In the genomic region with DNA sequence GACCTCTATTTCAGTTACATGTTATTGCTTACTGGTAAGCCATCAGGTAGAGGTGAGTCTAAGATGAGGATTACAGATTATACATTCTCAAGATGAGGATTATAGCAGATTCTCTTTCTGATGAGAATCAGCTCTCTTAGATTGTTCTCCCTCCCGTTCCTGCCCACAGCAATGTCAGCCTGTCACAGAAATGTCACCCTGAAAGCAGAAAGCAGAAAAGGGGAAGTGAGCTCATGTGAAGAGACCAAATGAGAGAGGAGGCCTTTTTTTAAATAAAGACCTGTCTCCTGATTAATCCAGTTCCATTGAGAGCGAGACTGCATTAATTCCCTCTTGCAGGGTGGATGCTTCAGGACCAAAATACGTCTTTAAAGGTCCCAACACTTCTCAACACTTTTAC, we compare ENCODE assay signal across 12 cellular contexts.
DNase-seq lines count a peak whose midpoint lies in the region; ATAC-seq, FAIRE-seq and TF ChIP-seq lines count a peak whose summit lies in the region.
"Had no signal": no experiment of that assay in that cellular context is flagged by ENCODE, and none has a peak within 500 bp of the region (broad histone marks: within the 10 kb centered on the region; RNA-seq: fewer than 3 reads in every experiment).

No MANE protein-coding gene starts in this region.

- no peaks in the 10 kb centered on the region for H3K27me3 Mint-ChIP-seq in natural killer cell treated with Interleukin-12 subunit alpha and Interleukin-12 subunit beta and Interleukin-15 and Interleukin-18, amount 100 ng/mL, for 72 hours

- peak; percentile 81 for ATAC-seq in GM19438 (IDR thresholded peaks at IDR 0.05; ENCODE audit: low read depth, unreplicated experiment)
- peak; percentile 97 for ATAC-seq in HG03039 (IDR thresholded peaks at IDR 0.05; ENCODE audit: unreplicated experiment)
- no peak for ATAC-seq in natural killer cell treated with Interleukin-12 subunit alpha and Interleukin-12 subunit beta and Interleukin-15 and Interleukin-18, amount 100 ng/mL, for 72 hours
- ATAC-seq: SK-N-SH treated with all-trans-retinoic acid at 6 μM for 48 hours had no signal

- FAIRE-seq in D721Med (lab: Jason Lieb, UNC) = peak; percentile 76
- FAIRE-seq: colon had no signal

- no peaks in the 10 kb centered on the region for H3K9me3 Mint-ChIP-seq in natural killer cell treated with Interleukin-12 subunit alpha and Interleukin-12 subunit beta and Interleukin-15 and Interleukin-18, amount 100 ng/mL, for 72 hours

- H3K4me3 Mint-ChIP-seq in natural killer cell treated with Interleukin-12 subunit alpha and Interleukin-12 subunit beta and Interleukin-15 and Interleukin-18, amount 100 ng/mL, for 72 hours = no peak overlapping the region

- no peak overlapping the region for H3K27ac Mint-ChIP-seq in natural killer cell treated with Interleukin-12 subunit alpha and Interleukin-12 subunit beta and Interleukin-15 and Interleukin-18, amount 100 ng/mL, for 72 hours

- H3K4me1 Mint-ChIP-seq in natural killer cell treated with Interleukin-12 subunit alpha and Interleukin-12 subunit beta and Interleukin-15 and Interleukin-18, amount 100 ng/mL, for 72 hours (ENCODE audit: low read depth in 2 of 2) = peaks cover 0 to 2% of the 10 kb centered on the region in 2 donors

- DNase-seq in D721Med (ENCODE audit: insufficient read length, low spot score) (no peak), NOMO-1 (lab: John Stamatoyannopoulos, UW; ENCODE audit: unreplicated experiment in 2 of 2) (peak; percentile 5 to 32), EL (no peak), DMS 273 (lab: John Stamatoyannopoulos, UW; ENCODE audit: unreplicated experiment) (no peak), SK-N-DZ (ENCODE audit: low spot score) (no peak)
- no peak for DNase-seq in natural killer cell treated with Interleukin-12 subunit alpha and Interleukin-12 subunit beta and Interleukin-15 and Interleukin-18, amount 100 ng/mL, for 72 hours (ENCODE audit: low spot score)
- DNase-seq: activated T-cell treated with anti-CD3 and anti-CD28 coated beads, Interleukin-2, amount 50 U/mL, for 48 hours; NCI-H1417 treated with DMSO at 0.1 percent for 48 hours had no signal

- H3K36me3 Mint-ChIP-seq in natural killer cell treated with Interleukin-12 subunit alpha and Interleukin-12 subunit beta and Interleukin-15 and Interleukin-18, amount 100 ng/mL, for 72 hours = no peaks in the 10 kb centered on the region

- no peak for TF ChIP-seq CTCF in D721Med (IDR thresholded peaks at IDR 0.05; ENCODE audit: insufficient read depth, missing control alignments)

Comparison
In these comparisons a context has a peak if more than half of its experiments do, and no peak if none do; other contexts are left out.
1. DNase-seq: peak in NOMO-1 (2 of 2); none in D721Med (single experiment), EL (single experiment), natural killer cell treated with Interleukin-12 subunit alpha and Interleukin-12 subunit beta and Interleukin-15 and Interleukin-18, amount 100 ng/mL, for 72 hours (single experiment), DMS 273 (single experiment) and SK-N-DZ (single experiment).
2. ATAC-seq: peak in GM19438 (single experiment) and HG03039 (single experiment); none in natural killer cell treated with Interleukin-12 subunit alpha and Interleukin-12 subunit beta and Interleukin-15 and Interleukin-18, amount 100 ng/mL, for 72 hours (0 of 2).